Comparison of ENCODE assay signal across 15 cellular contexts in the genomic region with DNA sequence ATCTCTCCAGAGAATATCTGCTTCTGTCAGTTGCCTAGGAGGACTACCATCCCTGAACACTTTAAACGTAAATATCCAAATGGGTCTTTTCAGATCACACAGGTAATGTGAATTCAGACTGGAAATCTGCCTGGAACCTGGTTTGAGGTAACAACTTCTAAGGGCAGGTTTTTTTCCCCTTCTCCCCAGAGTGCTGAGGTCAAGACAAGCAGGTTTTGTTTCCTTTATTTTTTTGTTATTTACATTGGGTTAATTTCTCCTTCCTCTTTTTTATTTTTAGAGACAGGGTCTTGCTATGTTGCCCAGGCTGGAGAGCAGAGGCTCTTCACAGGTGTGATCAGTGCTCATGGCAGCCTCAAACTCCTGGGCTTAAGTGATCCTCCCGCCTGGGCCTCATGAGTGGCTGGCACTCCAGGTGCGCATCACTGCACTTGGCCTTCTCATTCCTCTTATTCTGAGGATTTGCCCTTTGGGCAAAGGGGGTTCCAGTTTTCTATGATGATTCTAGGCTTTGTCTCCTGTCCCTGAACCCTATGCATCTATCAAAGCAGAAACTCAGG.
DNase-seq lines count a peak whose midpoint lies in the region; ATAC-seq and TF ChIP-seq lines count a peak whose summit lies in the region.
"Had no signal": no experiment of that assay in that cellular context is flagged by ENCODE, and none has a peak within 500 bp of the region (broad histone marks: within the 10 kb centered on the region; RNA-seq: fewer than 3 reads in every experiment).

No MANE protein-coding gene starts in this region.

- CTCF ChIA-PET in Calu3 (lab: Charles Lee) = interaction anchor here (0.7 kb wide), 1 partner anchor 121 kb away, joined by 3 read pairs; no protein-coding TSS in a partner anchor

- no peaks in the 10 kb centered on the region for H3K79me2 ChIP-seq in hepatocyte

- H3K27ac Mint-ChIP-seq in Calu3 (ENCODE audit: unreplicated experiment) = peak overlapping the region; percentile 36
- peak overlapping the region; percentile 26 for H3K27ac Mint-ChIP-seq in progenitor cell of endocrine pancreas
- no peak overlapping the region for H3K27ac Mint-ChIP-seq in activated T-helper 1 cell treated with anti-CD3 and anti-CD28 coated beads, Interleukin-12 subunit alpha, Interleukin-12 subunit beta, Interleukin-2, Interleukin-4 antibody, amounts not matched to agents 30 ng/mL and 10 ng/mL and 1 ng/mL, durations not matched to agents 14 hours and 24 hours and 36 hours
- H3K27ac Mint-ChIP-seq: CD8-positive, alpha-beta memory T cell had no signal

- peaks cover 44% of the 10 kb centered on the region for H3K4me1 Mint-ChIP-seq in Calu3 (ENCODE audit: low read depth, unreplicated experiment)
- H3K4me1 Mint-ChIP-seq in progenitor cell of endocrine pancreas (ENCODE audit: low read depth) = peaks cover 24% of the 10 kb centered on the region
- peaks cover 15% of the 10 kb centered on the region for H3K4me1 Mint-ChIP-seq in activated T-helper 1 cell treated with anti-CD3 and anti-CD28 coated beads, Interleukin-12 subunit alpha, Interleukin-12 subunit beta, Interleukin-2, Interleukin-4 antibody, amounts not matched to agents 30 ng/mL and 10 ng/mL and 1 ng/mL, durations not matched to agents 14 hours and 24 hours and 36 hours (ENCODE audit: low read depth)

- intact Hi-C loops in Calu3 (cut with micrococcal nuclease; ENCODE audit: unreplicated experiment) = no loop called here
- intact Hi-C loops in activated T-helper 1 cell treated with anti-CD3 and anti-CD28 coated beads, Interleukin-12 subunit alpha, Interleukin-12 subunit beta, Interleukin-2, Interleukin-4 antibody, amounts not matched to agents 30 ng/mL and 10 ng/mL and 1 ng/mL, durations not matched to agents 14 hours and 24 hours and 36 hours (cut with micrococcal nuclease) = no loop called here

- H4K20me1 ChIP-seq in hepatocyte (ENCODE audit: insufficient read depth, poor library complexity, severe bottlenecking) = no peaks in the 10 kb centered on the region

- no peak overlapping the region for H3K4me2 ChIP-seq in hepatocyte
- H3K4me2 ChIP-seq: SK-N-SH had no signal

- H3K36me3 Mint-ChIP-seq in Calu3 (ENCODE audit: insufficient read depth, unreplicated experiment) (peaks cover 27% of the 10 kb centered on the region), progenitor cell of endocrine pancreas (ENCODE audit: insufficient read depth) (peaks cover 2% of the 10 kb centered on the region)
- peaks cover 13% of the 10 kb centered on the region for H3K36me3 Mint-ChIP-seq in activated T-helper 1 cell treated with anti-CD3 and anti-CD28 coated beads, Interleukin-12 subunit alpha, Interleukin-12 subunit beta, Interleukin-2, Interleukin-4 antibody, amounts not matched to agents 30 ng/mL and 10 ng/mL and 1 ng/mL, durations not matched to agents 14 hours and 24 hours and 36 hours (ENCODE audit: low read depth)

- TF ChIP-seq CTCF in Calu3 (IDR thresholded peaks at IDR 0.05; ENCODE audit: unreplicated experiment) = no peak
- TF ChIP-seq CTCF in hepatocyte (IDR thresholded peaks at IDR 0.05; ENCODE audit: poor library complexity) = no peak
- no peak for TF ChIP-seq CTCF in progenitor cell of endocrine pancreas (IDR thresholded peaks at IDR 0.05; ENCODE audit: unreplicated experiment)

- no peak overlapping the region for H3K4me3 ChIP-seq in hepatocyte
- H3K4me3 ChIP-seq: HAP-1 had no signal

- H3K4me3 Mint-ChIP-seq in Calu3 (ENCODE audit: low read depth, unreplicated experiment) = no peak overlapping the region
- H3K4me3 Mint-ChIP-seq in progenitor cell of endocrine pancreas (ENCODE audit: low read depth) = no peak overlapping the region
- no peak overlapping the region for H3K4me3 Mint-ChIP-seq in activated T-helper 1 cell treated with anti-CD3 and anti-CD28 coated beads, Interleukin-12 subunit alpha, Interleukin-12 subunit beta, Interleukin-2, Interleukin-4 antibody, amounts not matched to agents 30 ng/mL and 10 ng/mL and 1 ng/mL, durations not matched to agents 14 hours and 24 hours and 36 hours
- H3K4me3 Mint-ChIP-seq: CD8-positive, alpha-beta memory T cell had no signal

- H3K27me3 ChIP-seq in hepatocyte = no peaks in the 10 kb centered on the region

- 69% methylated on average over 3 of the region's 3 CpGs for WGBS in hepatocyte (ENCODE audit: low lambda C conversion rate, missing lambda C conversion rate)

- peaks cover under 1% of the 10 kb centered on the region for H3K4me1 ChIP-seq in hepatocyte (ENCODE audit: insufficient read depth)
- H3K4me1 ChIP-seq: HAP-1 had no signal

- H3K9me2 ChIP-seq in hepatocyte (replicated peaks; ENCODE audit: insufficient read depth) = no peaks in the 10 kb centered on the region
- H3K9me2 ChIP-seq: SK-N-SH had no signal

- H2AFZ ChIP-seq in hepatocyte = no peak overlapping the region

- H3K27me3 Mint-ChIP-seq in Calu3 (ENCODE audit: unreplicated experiment) = no peaks in the 10 kb centered on the region
- H3K27me3 Mint-ChIP-seq in progenitor cell of endocrine pancreas = peaks cover 1% of the 10 kb centered on the region
- no peaks in the 10 kb centered on the region for H3K27me3 Mint-ChIP-seq in activated T-helper 1 cell treated with anti-CD3 and anti-CD28 coated beads, Interleukin-12 subunit alpha, Interleukin-12 subunit beta, Interleukin-2, Interleukin-4 antibody, amounts not matched to agents 30 ng/mL and 10 ng/mL and 1 ng/mL, durations not matched to agents 14 hours and 24 hours and 36 hours (ENCODE audit: insufficient read depth)

- peak overlapping the region; percentile 18 for H3K27ac ChIP-seq in hepatocyte

- no peak for DNase-seq in Calu3
- peak; percentile 15 for DNase-seq in NAMALWA (ENCODE audit: low spot score)
- DNase-seq in hepatocyte (ENCODE audit: low spot score) = no peak
- DNase-seq in progenitor cell of endocrine pancreas (ENCODE audit: low spot score, unreplicated experiment) = no peak
- DNase-seq in NCI-H1417 treated with DMSO at 0.1 percent for 48 hours (lab: John Stamatoyannopoulos, UW) = no peak
- no peak for DNase-seq in activated T-helper 1 cell treated with anti-CD3 and anti-CD28 coated beads, Interleukin-12 subunit alpha, Interleukin-12 subunit beta, Interleukin-2, Interleukin-4 antibody, amounts not matched to agents 30 ng/mL and 10 ng/mL and 1 ng/mL, durations not matched to agents 14 hours and 24 hours and 36 hours (ENCODE audit: low spot score)
- DNase-seq: ACHN; CD8-positive, alpha-beta memory T cell; Kasumi-1; NCI-H2227 treated with DMSO at 0.1 percent for 48 hours; NCI-H526; SK-N-SH had no signal

- no peaks in the 10 kb centered on the region for H3K36me3 ChIP-seq in hepatocyte (replicated peaks; ENCODE audit: insufficient read depth, low read depth)
- H3K36me3 ChIP-seq: HAP-1 had no signal

- no peak for ATAC-seq in GM18498 (IDR thresholded peaks at IDR 0.05; ENCODE audit: unreplicated experiment)
- ATAC-seq: Right ventricle myocardium inferior had no signal

- H3K9me3 Mint-ChIP-seq in Calu3 (ENCODE audit: low read depth, unreplicated experiment) (no peaks in the 10 kb centered on the region), progenitor cell of endocrine pancreas (ENCODE audit: low read depth) (peaks cover 4% of the 10 kb centered on the region)
- H3K9me3 Mint-ChIP-seq in activated T-helper 1 cell treated with anti-CD3 and anti-CD28 coated beads, Interleukin-12 subunit alpha, Interleukin-12 subunit beta, Interleukin-2, Interleukin-4 antibody, amounts not matched to agents 30 ng/mL and 10 ng/mL and 1 ng/mL, durations not matched to agents 14 hours and 24 hours and 36 hours = peaks cover 10% of the 10 kb centered on the region

- BruUV-seq in Calu3 (replicated peaks; lab: Mats Ljungman, UMichigan) = no TSS peak

- no peaks in the 10 kb centered on the region for H3K9me3 ChIP-seq in hepatocyte (ENCODE audit: low read depth)
- H3K9me3 ChIP-seq: HAP-1, SK-N-SH had no signal
